Comparison of ENCODE assay signal across 7 cellular contexts in genomic region chr3:47037302-47037701, GRCh38. TPM values are rescaled to one million over a fixed set of nuclear protein-coding genes. Genes with fewer than 3 reads are reported as not detected.
A peak's percentile ranks its signal among the peaks of the same experiment; 100 is the strongest.
DNase-seq lines count a peak whose midpoint lies in the region; ATAC-seq and TF ChIP-seq lines count a peak whose summit lies in the region.
"Not testable (repeated sequence)": the region's sequence is repeated elsewhere in the genome, so short reads cannot be mapped to it uniquely, and the experiment has no call there.

No MANE protein-coding gene starts in this region.

- H3K9me3 Mint-ChIP-seq in activated CD4-positive, alpha-beta T cell treated with anti-CD3 and anti-CD28 coated beads for 36 hours (ENCODE audit: low read depth); activated T-cell treated with anti-CD3 and anti-CD28 coated beads, Interleukin-2, amount 50 U/mL, for 24 hours; activated naive CD4-positive, alpha-beta T cell treated with anti-CD3 and anti-CD28 coated beads, Interleukin-2, amount 50 U/mL, for 72 hours; effector memory CD8-positive, alpha-beta T cell; natural killer cell: not testable (repeated sequence)

- not testable (repeated sequence) for H2AFZ ChIP-seq in OCI-LY1 (ENCODE audit: low read length)

- peaks cover 80% of the 10 kb centered on the region for H3K36me3 ChIP-seq in DOHH2 (ENCODE audit: control insufficient read depth, low read length)
- H3K36me3 ChIP-seq in OCI-LY1 (ENCODE audit: insufficient read depth, low read length), result peaks cover 87% of the 10 kb centered on the region

- H3K9me3 ChIP-seq in DOHH2 (ENCODE audit: control insufficient read depth, insufficient read depth, low read length); OCI-LY1 (ENCODE audit: low read length): not testable (repeated sequence)

- not testable (repeated sequence) for DNase-seq in activated CD4-positive, alpha-beta T cell treated with anti-CD3 and anti-CD28 coated beads for 36 hours; activated T-cell treated with anti-CD3 and anti-CD28 coated beads, Interleukin-2, amount 50 U/mL, for 24 hours; activated naive CD4-positive, alpha-beta T cell treated with anti-CD3 and anti-CD28 coated beads, Interleukin-2, amount 50 U/mL, for 72 hours (ENCODE audit: low spot score in 2 of 2); effector memory CD8-positive, alpha-beta T cell; natural killer cell

- intact Hi-C loops in activated CD4-positive, alpha-beta T cell treated with anti-CD3 and anti-CD28 coated beads for 36 hours (cut with DNase I, micrococcal nuclease), result not testable (repeated sequence)
- intact Hi-C loops in natural killer cell (cut with micrococcal nuclease), result loop anchor here (5.0 kb wide), 4 partner anchors 60 to 745 kb away; partner anchors contain the start of genes CCDC12, NBEAL2, SETD2 and SMARCC1

- H3K27me3 ChIP-seq in DOHH2 (ENCODE audit: control insufficient read depth, low read length); OCI-LY1 (ENCODE audit: insufficient read depth, low read length): not testable (repeated sequence)

- not testable (repeated sequence) for H3K4me3 Mint-ChIP-seq in activated CD4-positive, alpha-beta T cell treated with anti-CD3 and anti-CD28 coated beads for 36 hours; activated T-cell treated with anti-CD3 and anti-CD28 coated beads, Interleukin-2, amount 50 U/mL, for 24 hours
- peak overlapping the region; percentile 65 to 70 for H3K4me3 Mint-ChIP-seq in effector memory CD8-positive, alpha-beta T cell
- H3K4me3 Mint-ChIP-seq in natural killer cell, result peak overlapping the region; percentile 67

- H3F3A ChIP-seq in DOHH2 (ENCODE audit: control insufficient read depth, insufficient read depth); OCI-LY1 (ENCODE audit: insufficient read depth, low read length): not testable (repeated sequence)

- H3K36me3 Mint-ChIP-seq in activated CD4-positive, alpha-beta T cell treated with anti-CD3 and anti-CD28 coated beads for 36 hours (ENCODE audit: low read depth), result peaks cover 46% of the 10 kb centered on the region
- H3K36me3 Mint-ChIP-seq in activated T-cell treated with anti-CD3 and anti-CD28 coated beads, Interleukin-2, amount 50 U/mL, for 24 hours (ENCODE audit: low read depth), result peaks cover 85% of the 10 kb centered on the region
- H3K36me3 Mint-ChIP-seq in activated naive CD4-positive, alpha-beta T cell treated with anti-CD3 and anti-CD28 coated beads, Interleukin-2, amount 50 U/mL, for 72 hours, result peaks cover 10 to 50% of the 10 kb centered on the region in 2 donors
- peaks cover 72% of the 10 kb centered on the region for H3K36me3 Mint-ChIP-seq in effector memory CD8-positive, alpha-beta T cell (ENCODE audit: insufficient read depth)
- peaks cover 36% of the 10 kb centered on the region for H3K36me3 Mint-ChIP-seq in natural killer cell

- H3K9ac ChIP-seq in OCI-LY1 (ENCODE audit: low read length), result not testable (repeated sequence)

- H3K4me1 ChIP-seq in DOHH2 (ENCODE audit: control insufficient read depth, low read length), result peaks cover 35% of the 10 kb centered on the region
- H3K4me1 ChIP-seq in OCI-LY1 (ENCODE audit: insufficient read depth, low read length, severe bottlenecking), result peaks cover 19% of the 10 kb centered on the region

- H3K27me3 Mint-ChIP-seq in activated CD4-positive, alpha-beta T cell treated with anti-CD3 and anti-CD28 coated beads for 36 hours; activated T-cell treated with anti-CD3 and anti-CD28 coated beads, Interleukin-2, amount 50 U/mL, for 24 hours; effector memory CD8-positive, alpha-beta T cell; natural killer cell (ENCODE audit: low read depth in 2 of 2): not testable (repeated sequence)

- H3K27ac ChIP-seq in DOHH2 (ENCODE audit: low read depth, low read length) (peak overlapping the region; percentile 68), OCI-LY1 (ENCODE audit: low read depth, low read length, poor library complexity, severe bottlenecking) (peak overlapping the region; percentile 76)

- not testable (repeated sequence) for TF ChIP-seq CTCF in DOHH2 (IDR thresholded peaks at IDR 0.05; ENCODE audit: low read depth, low read length, poor library complexity, severe bottlenecking); OCI-LY1 (IDR thresholded peaks at IDR 0.05; ENCODE audit: low read length); natural killer cell (IDR thresholded peaks at IDR 0.05)

- H3K4me3 ChIP-seq in DOHH2 (ENCODE audit: low read length), result peak overlapping the region; percentile 40
- H3K4me3 ChIP-seq in OCI-LY1 (ENCODE audit: low read depth, low read length, poor library complexity, severe bottlenecking), result not testable (repeated sequence)

- not testable (repeated sequence) for ATAC-seq in activated CD4-positive, alpha-beta T cell treated with anti-CD3 and anti-CD28 coated beads for 36 hours; activated naive CD4-positive, alpha-beta T cell treated with anti-CD3 and anti-CD28 coated beads, Interleukin-2, amount 50 U/mL, for 72 hours; effector memory CD8-positive, alpha-beta T cell (replicated peaks); natural killer cell

- peak overlapping the region; percentile 83 for H3K27ac Mint-ChIP-seq in activated CD4-positive, alpha-beta T cell treated with anti-CD3 and anti-CD28 coated beads for 36 hours
- H3K27ac Mint-ChIP-seq in activated T-cell treated with anti-CD3 and anti-CD28 coated beads, Interleukin-2, amount 50 U/mL, for 24 hours, result peak overlapping the region; percentile 88
- peak overlapping the region; percentile 90 to 92 for H3K27ac Mint-ChIP-seq in activated naive CD4-positive, alpha-beta T cell treated with anti-CD3 and anti-CD28 coated beads, Interleukin-2, amount 50 U/mL, for 72 hours
- peak overlapping the region; percentile 94 to 96 for H3K27ac Mint-ChIP-seq in effector memory CD8-positive, alpha-beta T cell
- H3K27ac Mint-ChIP-seq in natural killer cell, result peak overlapping the region; percentile 83 to 94

- peak overlapping the region; percentile 43 for H3K4me2 ChIP-seq in DOHH2 (ENCODE audit: low read length)
- H3K4me2 ChIP-seq in OCI-LY1 (ENCODE audit: low read length), result not testable (repeated sequence)

- H3K79me2 ChIP-seq in DOHH2 (ENCODE audit: control insufficient read depth, low read length); OCI-LY1 (ENCODE audit: insufficient read depth, low read length): not testable (repeated sequence)

- H3K4me1 Mint-ChIP-seq in activated CD4-positive, alpha-beta T cell treated with anti-CD3 and anti-CD28 coated beads for 36 hours, result peaks cover 28% of the 10 kb centered on the region
- H3K4me1 Mint-ChIP-seq in activated T-cell treated with anti-CD3 and anti-CD28 coated beads, Interleukin-2, amount 50 U/mL, for 24 hours (ENCODE audit: low read depth), result peaks cover 46% of the 10 kb centered on the region
- peaks cover 16 to 22% of the 10 kb centered on the region in 2 donors for H3K4me1 Mint-ChIP-seq in effector memory CD8-positive, alpha-beta T cell (ENCODE audit: low read depth in 2 of 2)
- peaks cover 19 to 21% of the 10 kb centered on the region in 2 donors for H3K4me1 Mint-ChIP-seq in natural killer cell

- H3K9me2 ChIP-seq in DOHH2 (replicated peaks; ENCODE audit: control insufficient read depth, low read length); OCI-LY1 (ENCODE audit: low read depth, low read length): not testable (repeated sequence)

- not testable (repeated sequence) for H4K20me1 ChIP-seq in DOHH2 (ENCODE audit: control insufficient read depth, insufficient read depth, low read depth, low read length); OCI-LY1 (ENCODE audit: insufficient read depth, low read length)

- POLR2A ChIA-PET in activated CD4-positive, alpha-beta T cell treated with anti-CD3 and anti-CD28 coated beads for 36 hours (lab: Charles Lee), result not testable (repeated sequence)

- CTCF ChIA-PET in activated CD4-positive, alpha-beta T cell treated with anti-CD3 and anti-CD28 coated beads for 36 hours (lab: Charles Lee), result not testable (repeated sequence)

RNA-seq across cellular contexts. Expression of gene NBEAL2, which starts 57.8 kb away (rescaled TPM):
- 10 to 100 TPM; 83.4 to 84.9 TPM for total RNA-seq in activated CD4-positive, alpha-beta T cell treated with anti-CD3 and anti-CD28 coated beads for 36 hours
- 100 to 1,000 TPM in 1 of 2 donors, 10 to 100 TPM in 1; 75.7 to 122 TPM for total RNA-seq in activated naive CD4-positive, alpha-beta T cell treated with anti-CD3 and anti-CD28 coated beads, Interleukin-2, amount 50 U/mL, for 72 hours
- 100 to 1,000 TPM; 453 to 536 (median 532) TPM for total RNA-seq in natural killer cell
